Comparison of ENCODE assay signal across 16 cellular contexts in genomic region chr3:37968232-37968631, GRCh38. TPM values are rescaled to one million over a fixed set of nuclear protein-coding genes. Genes with fewer than 3 reads are reported as not detected.
DNase-seq lines count a peak whose midpoint lies in the region; ATAC-seq and TF ChIP-seq lines count a peak whose summit lies in the region.
"Had no signal": no experiment of that assay in that cellular context is flagged by ENCODE, and none has a peak within 500 bp of the region (broad histone marks: within the 10 kb centered on the region; RNA-seq: fewer than 3 reads in every experiment).

No MANE protein-coding gene starts in this region.

- peaks cover 20% of the 10 kb centered on the region for H3K36me3 ChIP-seq in adipocyte (ENCODE audit: control insufficient read depth, insufficient read depth, low read length, severe bottlenecking)

- no peaks in the 10 kb centered on the region for H3K27me3 Mint-ChIP-seq in nephron progenitor cell (ENCODE audit: low read depth, poor library complexity)

- intact Hi-C loops in sciatic nerve (cut with DNase I): no loop called here

- peaks cover 11% of the 10 kb centered on the region for H3K4me1 ChIP-seq in adipocyte (ENCODE audit: control insufficient read depth, insufficient read depth, low read length)

- H3K27ac Mint-ChIP-seq in nephron progenitor cell: peak overlapping the region; percentile 67

- TF ChIP-seq CTCF in nephron progenitor cell (IDR thresholded peaks at IDR 0.05): no peak

- no peak for ATAC-seq in sciatic nerve
- no peak for ATAC-seq in GM21576 (IDR thresholded peaks at IDR 0.05; ENCODE audit: unreplicated experiment)

- no peaks in the 10 kb centered on the region for H3K9me3 ChIP-seq in adipocyte (ENCODE audit: control insufficient read depth, low read length)

- no peaks in the 10 kb centered on the region for H3K27me3 ChIP-seq in adipocyte (replicated peaks; ENCODE audit: control insufficient read depth, insufficient read depth, low read length)

- H3K27ac ChIP-seq in cingulate gyrus (ENCODE audit: low read depth, low read length): peak overlapping the region; percentile 84

- no peak overlapping the region for H3K4me3 ChIP-seq in adipocyte (ENCODE audit: low read length)

- H3K9ac ChIP-seq in adipocyte (ENCODE audit: low read length): peak overlapping the region; percentile 17

- DNase-seq in adipocyte (ENCODE audit: low read depth) (no peak), nephron progenitor cell (no peak), superior temporal gyrus (ENCODE audit: extremely low spot score) (peak; percentile 61), sciatic nerve (ENCODE audit: low spot score) (no peak), NOMO-1 treated with DMSO at 0.1 percent for 48 hours (lab: John Stamatoyannopoulos, UW; ENCODE audit: unreplicated experiment) (no peak)
- DNase-seq: COR-L47; DMS153; EL; NCI-H1417; NCI-H187 treated with DMSO at 0.1 percent for 48 hours; NCI-H526 treated with DMSO at 0.1 percent for 48 hours; NK-92 treated with Interleukin-12 subunit alpha and Interleukin-12 subunit beta, amount 100 ng/mL, for 24 hours; OCI-M1; RPMI8226 had no signal

- no peaks in the 10 kb centered on the region for H3K9me3 Mint-ChIP-seq in nephron progenitor cell

- H3K4me3 Mint-ChIP-seq in nephron progenitor cell: no peak overlapping the region

- peaks cover 26% of the 10 kb centered on the region for H3K36me3 Mint-ChIP-seq in nephron progenitor cell (ENCODE audit: low read depth)

- H3K4me1 Mint-ChIP-seq in nephron progenitor cell: peaks cover 12% of the 10 kb centered on the region

RNA-seq across cellular contexts. Expression of gene VILL, which starts 22.4 kb away (rescaled TPM):
- 9.9 TPM for total RNA-seq in sciatic nerve
